9 cellular contexts compared by ENCODE assay signal in the genomic region with DNA sequence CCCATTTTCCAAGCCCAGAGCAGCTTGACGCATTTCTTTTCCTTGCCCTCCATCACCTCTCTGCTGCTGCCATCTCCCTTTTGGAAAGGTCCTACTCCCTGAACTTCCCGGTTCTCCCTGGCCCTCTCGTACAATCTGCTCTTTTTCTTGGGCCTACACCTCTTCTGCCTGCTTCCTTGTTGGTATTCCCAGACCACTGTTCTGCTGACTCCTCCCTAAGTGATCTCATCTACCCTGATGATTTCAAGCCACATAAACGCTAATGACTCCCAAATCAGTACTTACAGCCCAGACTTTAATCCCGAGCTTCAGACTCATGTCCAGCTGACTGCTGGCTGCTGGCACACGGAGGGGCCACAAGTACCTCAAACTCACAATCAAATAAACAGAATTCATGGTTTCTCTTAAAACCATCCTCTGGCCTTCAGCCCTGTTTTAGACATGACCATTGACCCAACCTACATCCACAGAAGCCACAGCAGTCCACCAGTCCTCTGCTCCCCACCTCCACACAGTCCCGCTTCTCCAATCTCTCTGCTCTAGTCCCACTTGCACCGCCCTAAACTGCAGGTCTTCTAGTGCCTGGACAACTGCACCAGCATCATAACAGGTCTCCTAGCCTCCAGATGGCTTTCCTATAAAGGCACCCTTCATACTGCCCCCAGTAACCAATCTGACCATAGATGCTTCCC. TPM values are rescaled to one million over a fixed set of nuclear protein-coding genes. Genes with fewer than 3 reads are reported as not detected.
DNase-seq lines count a peak whose midpoint lies in the region; ATAC-seq, FAIRE-seq and TF ChIP-seq lines count a peak whose summit lies in the region.
"Had no signal": no experiment of that assay in that cellular context is flagged by ENCODE, and none has a peak within 500 bp of the region (broad histone marks: within the 10 kb centered on the region; RNA-seq: fewer than 3 reads in every experiment).

No MANE protein-coding gene starts in this region.

- H3K27me3 Mint-ChIP-seq in T-cell, result no peaks in the 10 kb centered on the region

- H3K9me3 ChIP-seq in OCI-LY7 (ENCODE audit: low read length), result no peaks in the 10 kb centered on the region
- H3K9me3 ChIP-seq in pancreas, result no peaks in the 10 kb centered on the region

- no peak for FAIRE-seq in pancreas (lab: Jason Lieb, UNC)

- POLR2A ChIA-PET in OCI-LY7 (lab: Charles Lee), result no interaction called here
- POLR2A ChIA-PET in T-cell (lab: Charles Lee), result no interaction called here

- H4K20me1 ChIP-seq in OCI-LY7 (ENCODE audit: insufficient read depth, low read length), result no peaks in the 10 kb centered on the region

- in situ Hi-C loops in Caki2 (cut with HindIII; ENCODE audit: low pct_unique_long_range_greater_than_20kb, low sequenced_read_pairs), result no loop called here

- no peak overlapping the region for H3K4me3 Mint-ChIP-seq in T-cell

- ATAC-seq in pancreas, result peak in 3 of 4 donors; percentile 24 to 47 (median 35)
- ATAC-seq in T-cell (replicated peaks in 1 of 4), result no peak

- DNase-seq in Caki2 (ENCODE audit: low read depth), result peak; percentile 76
- DNase-seq in OCI-LY7 (ENCODE audit: low spot score), result no peak
- DNase-seq in epithelial cell of proximal tubule (ENCODE audit: low read depth), result peak; percentile 40
- no peak for DNase-seq in pancreas
- no peak for DNase-seq in T-cell
- DNase-seq in stimulated activated CD4-positive, alpha-beta T cell treated with anti-CD3 and anti-CD28 coated beads, Interleukin-2, amount 100 ng/mL, for 48 hours, result no peak
- no peak for DNase-seq in cerebellar nuclear complex (lab: John Stamatoyannopoulos, UW)
- DNase-seq in T-helper 9 cell, result no peak
- DNase-seq: NCI-H187 treated with DMSO at 0.1 percent for 48 hours had no signal

- no peaks in the 10 kb centered on the region for H3K79me2 ChIP-seq in OCI-LY7 (ENCODE audit: insufficient read depth, low read depth, low read length)

- H3K36me3 ChIP-seq in OCI-LY7 (ENCODE audit: insufficient read depth, low read length) (peaks cover 38% of the 10 kb centered on the region), pancreas (no peaks in the 10 kb centered on the region)

- no peaks in the 10 kb centered on the region for H3K9me2 ChIP-seq in OCI-LY7 (ENCODE audit: insufficient read depth, low read length)

- no peaks in the 10 kb centered on the region for H3K9me3 Mint-ChIP-seq in T-cell

- intact Hi-C loops in OCI-LY7 (cut with micrococcal nuclease; ENCODE audit: unreplicated experiment), result loop anchor here (5.0 kb wide), 1 partner anchor 250 kb away; no protein-coding TSS in a partner anchor
- intact Hi-C loops in pancreas (cut with DNase I), result no loop called here

- H3K27me3 ChIP-seq in pancreas, result no peaks in the 10 kb centered on the region

- CTCF ChIA-PET in OCI-LY7 (lab: Charles Lee; ENCODE audit: unreplicated experiment), result no interaction called here
- CTCF ChIA-PET in T-cell (lab: Charles Lee), result no interaction called here

- H3K27ac Mint-ChIP-seq in T-cell, result peak overlapping the region in 1 of 2 donors; percentile 44

- H3K27ac ChIP-seq in OCI-LY7 (ENCODE audit: low read depth, low read length, poor library complexity, severe bottlenecking) (no peak overlapping the region), pancreas (no peak overlapping the region)

- 82 to 89% methylated on average over 8 of the region's 8 CpGs for WGBS in pancreas, 2 donors

- peaks cover 18% of the 10 kb centered on the region for H3K4me1 ChIP-seq in OCI-LY7 (ENCODE audit: insufficient read depth, low read length, poor library complexity, severe bottlenecking)
- H3K4me1 ChIP-seq in pancreas, result peaks cover 0 to 8% (median 4%) of the 10 kb centered on the region in 3 donors

- no peak overlapping the region for H3K4me2 ChIP-seq in OCI-LY7 (ENCODE audit: low read length)

- no peak overlapping the region for H3K4me3 ChIP-seq in OCI-LY7 (ENCODE audit: low read depth, low read length, poor library complexity, severe bottlenecking)
- H3K4me3 ChIP-seq in epithelial cell of proximal tubule (ENCODE audit: low read depth, low read length), result no peak overlapping the region
- no peak overlapping the region for H3K4me3 ChIP-seq in pancreas

- peaks cover 50% of the 10 kb centered on the region for H3K36me3 Mint-ChIP-seq in T-cell

- H2AFZ ChIP-seq in OCI-LY7 (ENCODE audit: low read length), result no peak overlapping the region

- BruUV-seq in OCI-LY7 (replicated peaks; lab: Mats Ljungman, UMichigan), result TSS peak; percentile 21

- TF ChIP-seq CTCF in OCI-LY7 (conservative IDR thresholded peaks at IDR 0.05; ENCODE audit: low read length), result no peak
- TF ChIP-seq CTCF in epithelial cell of proximal tubule (conservative IDR thresholded peaks at IDR 0.05; ENCODE audit: low read depth, low read length), result no peak
- TF ChIP-seq CTCF in pancreas (IDR thresholded peaks at IDR 0.05), result no peak

- H3K4me1 Mint-ChIP-seq in T-cell, result peaks cover 13 to 23% (median 22%) of the 10 kb centered on the region in 3 donors

RNA-seq across cellular contexts. Expression of a gene that starts 57.6 kb away (rescaled TPM):
- total RNA-seq in Caki2 (2014; rRNA removed; shearing (Covaris generic); ENCODE audit: low replicate concordance), result 34.9 and 63.7 TPM in 2 replicates
- 31.0 and 36.2 TPM in 2 replicates for total RNA-seq in OCI-LY7 (2014; rRNA removed; shearing (Covaris generic))
- total RNA-seq in OCI-LY7 (2022), result 39.7 and 39.9 TPM in 2 replicates
- total RNA-seq in epithelial cell of proximal tubule, result 33.9 and 41.5 TPM in 2 replicates
- total RNA-seq in pancreas, result 10 to 100 TPM; 11.1 to 16.3 (median 13.5) TPM
- 10 to 100 TPM in 1 of 2 donors, 1 to 10 TPM in 1; 7.1 to 13.6 TPM for polyA plus RNA-seq in pancreas
- total RNA-seq in T-cell, result 10 to 100 TPM; 21.9 to 28.4 (median 23.6) TPM

RNA-seq across cellular contexts. Expression of a gene that starts 57.8 kb away (rescaled TPM):
- total RNA-seq in Caki2 (2014; rRNA removed; shearing (Covaris generic); ENCODE audit: low replicate concordance), result 1.7 and 2.7 TPM in 2 replicates
- 3.9 and 6.8 TPM in 2 replicates for total RNA-seq in OCI-LY7 (2014; rRNA removed; shearing (Covaris generic))
- total RNA-seq in OCI-LY7 (2022), result 5.8 and 5.9 TPM in 2 replicates
- total RNA-seq in epithelial cell of proximal tubule, result 0.92 and 2.2 TPM in 2 replicates
- total RNA-seq in pancreas, result 1 to 10 TPM in 5 of 6 donors, under 1 TPM in 1; 0.76 to 1.6 (median 1.4) TPM
- polyA plus RNA-seq in pancreas, result 1 to 10 TPM in 1 of 2 donors, under 1 TPM in 1; 0.49 to 1.0 TPM
- total RNA-seq in T-cell, result 1 to 10 TPM in 4 of 5 donors, under 1 TPM in 1; 0.43 to 2.6 (median 1.3) TPM

Comparison
In these comparisons a context has a peak if more than half of its experiments do, and no peak if none do; other contexts are left out.
1. DNase-seq: peak in Caki2 (single experiment) and epithelial cell of proximal tubule (single experiment); none in OCI-LY7 (single experiment), pancreas (0 of 6), T-cell (0 of 34), stimulated activated CD4-positive, alpha-beta T cell treated with anti-CD3 and anti-CD28 coated beads, Interleukin-2, amount 100 ng/mL, for 48 hours (0 of 2), cerebellar nuclear complex (0 of 2) and T-helper 9 cell (single experiment).
2. ATAC-seq: peak in pancreas (3 of 4); none in T-cell (0 of 4).